14 cellular contexts compared by ENCODE assay signal in the genomic region with DNA sequence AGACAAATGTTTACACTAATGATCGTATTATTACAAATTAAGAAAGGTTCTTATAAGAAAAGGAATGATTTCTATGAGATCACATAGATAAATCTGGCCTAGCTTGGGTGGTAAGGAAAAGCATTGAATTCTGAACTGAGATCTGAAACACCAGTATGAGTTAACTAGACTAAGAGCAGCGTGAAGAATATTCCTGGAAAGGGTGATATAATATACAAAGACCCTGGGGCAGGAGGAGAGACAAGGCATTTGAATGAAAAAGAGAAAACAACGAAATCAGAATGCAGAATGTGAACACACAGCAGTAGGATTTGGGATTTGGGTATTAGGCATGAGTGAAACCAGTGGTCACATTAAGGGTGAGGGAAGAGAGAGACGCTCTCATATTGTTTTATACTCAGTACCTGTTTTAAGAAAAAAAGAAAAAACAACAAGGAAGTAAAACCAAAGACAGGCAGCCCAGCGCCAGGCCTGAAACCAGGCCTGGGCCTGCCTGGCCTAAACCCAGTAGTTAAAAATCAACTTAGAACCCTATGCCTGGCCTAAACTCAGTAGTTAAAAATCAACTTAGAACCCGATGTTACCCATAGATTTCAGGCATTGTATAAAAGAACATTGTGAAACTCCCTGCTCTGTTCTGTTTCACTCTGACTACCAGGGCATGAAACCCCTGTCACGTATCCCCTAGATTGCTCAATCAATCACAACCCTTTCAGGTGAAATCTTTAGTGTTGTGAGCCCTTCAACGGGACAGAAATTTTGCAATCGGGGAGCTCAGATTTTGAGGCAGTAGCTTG.
A peak's percentile ranks its signal among the peaks of the same experiment; 100 is the strongest.
DNase-seq lines count a peak whose midpoint lies in the region; ATAC-seq, FAIRE-seq and TF ChIP-seq lines count a peak whose summit lies in the region.
"Had no signal": no experiment of that assay in that cellular context is flagged by ENCODE, and none has a peak within 500 bp of the region (broad histone marks: within the 10 kb centered on the region; RNA-seq: fewer than 3 reads in every experiment).

No MANE protein-coding gene starts in this region.

- no peaks in the 10 kb centered on the region for H3K4me1 Mint-ChIP-seq in naive thymus-derived CD4-positive, alpha-beta T cell
- H3K4me1 Mint-ChIP-seq: neural crest cell had no signal

- no peak overlapping the region for H3K4me3 Mint-ChIP-seq in naive thymus-derived CD4-positive, alpha-beta T cell
- H3K4me3 Mint-ChIP-seq: neural crest cell had no signal

- intact Hi-C loops in body of pancreas (cut with DNase I) (no loop called here), esophagus muscularis mucosa (cut with DNase I) (no loop called here)
- intact Hi-C loops in naive thymus-derived CD4-positive, alpha-beta T cell (cut with micrococcal nuclease): no loop called here

- CTCF ChIA-PET in naive thymus-derived CD4-positive, alpha-beta T cell (lab: Charles Lee): no interaction called here

- peak; percentile 94 for FAIRE-seq in GM18507 (lab: Jason Lieb, UNC)

- H3K4me3 ChIP-seq in body of pancreas (no peak overlapping the region), esophagus muscularis mucosa (no peak overlapping the region)
- no peak overlapping the region for H3K4me3 ChIP-seq in naive thymus-derived CD4-positive, alpha-beta T cell (ENCODE audit: low read length)
- H3K4me3 ChIP-seq: heart right ventricle had no signal

- H3K27me3 ChIP-seq in body of pancreas (no peaks in the 10 kb centered on the region), esophagus muscularis mucosa (no peaks in the 10 kb centered on the region)
- H3K27me3 ChIP-seq in naive thymus-derived CD4-positive, alpha-beta T cell (ENCODE audit: control insufficient read depth in 2 of 2, insufficient read depth in 2 of 2, low read length in 2 of 2): no peaks in the 10 kb centered on the region
- H3K27me3 ChIP-seq: heart right ventricle had no signal

- H3K36me3 Mint-ChIP-seq in naive thymus-derived CD4-positive, alpha-beta T cell: no peaks in the 10 kb centered on the region

- no peaks in the 10 kb centered on the region for H3K9me3 Mint-ChIP-seq in naive thymus-derived CD4-positive, alpha-beta T cell
- H3K9me3 Mint-ChIP-seq: neural crest cell had no signal

- TF ChIP-seq POLR2A in body of pancreas (IDR thresholded peaks at IDR 0.05): no peak
- no peak for TF ChIP-seq POLR2A in esophagus muscularis mucosa (IDR thresholded peaks at IDR 0.05; ENCODE audit: low read depth)

- ATAC-seq in GM21447 (IDR thresholded peaks at IDR 0.05; ENCODE audit: unreplicated experiment) (peak; percentile 96), HG03060 (IDR thresholded peaks at IDR 0.05; ENCODE audit: low read depth, unreplicated experiment) (peak; percentile 97), body of pancreas (peak; percentile 79)
- ATAC-seq in naive thymus-derived CD4-positive, alpha-beta T cell: no peak
- ATAC-seq: activated CD4-positive, CD25-positive, alpha-beta regulatory T cell treated with anti-CD3 and anti-CD28 coated beads, Interleukin-2, amount 50 U/mL, for 24 hours; heart right ventricle had no signal

- no peaks in the 10 kb centered on the region for H3K4me1 ChIP-seq in body of pancreas
- H3K4me1 ChIP-seq in esophagus muscularis mucosa: no peaks in the 10 kb centered on the region
- H3K4me1 ChIP-seq in naive thymus-derived CD4-positive, alpha-beta T cell (ENCODE audit: control insufficient read depth in 2 of 2, insufficient read depth in 2 of 2, low read length in 2 of 2): no peaks in the 10 kb centered on the region
- H3K4me1 ChIP-seq: heart right ventricle had no signal

- peak overlapping the region in 3 of 4 donors; percentile 38 to 69 (median 47) for H3K27ac ChIP-seq in body of pancreas
- no peak overlapping the region for H3K27ac ChIP-seq in esophagus muscularis mucosa (replicated peaks in 1 of 4)
- no peak overlapping the region for H3K27ac ChIP-seq in naive thymus-derived CD4-positive, alpha-beta T cell (ENCODE audit: low read depth, low read length)
- H3K27ac ChIP-seq: heart right ventricle had no signal

- POLR2A ChIA-PET in naive thymus-derived CD4-positive, alpha-beta T cell (lab: Charles Lee): no interaction called here

- DNase-seq in GM18507 (ENCODE audit: extremely low spot score, insufficient read length, low read depth): no peak
- peak in 2 of 4 donors; percentile 5 for DNase-seq in body of pancreas
- no peak for DNase-seq in esophagus muscularis mucosa (ENCODE audit: extremely low spot score)
- DNase-seq in naive thymus-derived CD4-positive, alpha-beta T cell: no peak
- DNase-seq in GDM1 (lab: John Stamatoyannopoulos, UW): no peak
- DNase-seq in AG20443 (ENCODE audit: low spot score): no peak
- DNase-seq: activated naive CD4-positive, alpha-beta T cell treated with anti-CD3 and anti-CD28 coated beads, Interleukin-2, amount 50 U/mL, for 16 hours; heart right ventricle; NCI-H187 treated with DMSO at 0.1 percent for 48 hours; Right ventricle myocardium superior had no signal

- no peaks in the 10 kb centered on the region for H3K36me3 ChIP-seq in body of pancreas (replicated peaks in 1 of 2; ENCODE audit: insufficient read depth in 1 of 2, low read depth in 2 of 2)
- no peaks in the 10 kb centered on the region for H3K36me3 ChIP-seq in esophagus muscularis mucosa
- H3K36me3 ChIP-seq in naive thymus-derived CD4-positive, alpha-beta T cell (ENCODE audit: control insufficient read depth in 2 of 3, insufficient read depth in 3 of 3, low read length in 3 of 3): no peaks in the 10 kb centered on the region
- H3K36me3 ChIP-seq: heart right ventricle had no signal

- no peak overlapping the region for H3K27ac Mint-ChIP-seq in naive thymus-derived CD4-positive, alpha-beta T cell

- no peak for TF ChIP-seq EP300 in esophagus muscularis mucosa (IDR thresholded peaks at IDR 0.05)

- H3K27me3 Mint-ChIP-seq in naive thymus-derived CD4-positive, alpha-beta T cell: peaks cover 0 to 7% (median 4%) of the 10 kb centered on the region in 5 donors

- 48 to 52% methylated on average over 9 of the region's 9 CpGs for WGBS in body of pancreas, 2 donors
- 83% methylated on average over 9 of the region's 9 CpGs for WGBS in esophagus muscularis mucosa

- TF ChIP-seq CTCF in body of pancreas (IDR thresholded peaks at IDR 0.05) (no peak), esophagus muscularis mucosa (IDR thresholded peaks at IDR 0.05) (no peak)

- H3K9me3 ChIP-seq in body of pancreas (no peaks in the 10 kb centered on the region), esophagus muscularis mucosa (no peaks in the 10 kb centered on the region)
- no peaks in the 10 kb centered on the region for H3K9me3 ChIP-seq in naive thymus-derived CD4-positive, alpha-beta T cell (ENCODE audit: control insufficient read depth in 2 of 3, low read length in 3 of 3)
- H3K9me3 ChIP-seq: heart right ventricle had no signal

Comparison
In these comparisons a context has a peak if more than half of its experiments do, and no peak if none do; other contexts are left out.
1. H3K27ac ChIP-seq: peak in body of pancreas (3 of 4); none in esophagus muscularis mucosa (0 of 4) and naive thymus-derived CD4-positive, alpha-beta T cell (single experiment).